9 cellular contexts compared by ENCODE assay signal in the genomic region with DNA sequence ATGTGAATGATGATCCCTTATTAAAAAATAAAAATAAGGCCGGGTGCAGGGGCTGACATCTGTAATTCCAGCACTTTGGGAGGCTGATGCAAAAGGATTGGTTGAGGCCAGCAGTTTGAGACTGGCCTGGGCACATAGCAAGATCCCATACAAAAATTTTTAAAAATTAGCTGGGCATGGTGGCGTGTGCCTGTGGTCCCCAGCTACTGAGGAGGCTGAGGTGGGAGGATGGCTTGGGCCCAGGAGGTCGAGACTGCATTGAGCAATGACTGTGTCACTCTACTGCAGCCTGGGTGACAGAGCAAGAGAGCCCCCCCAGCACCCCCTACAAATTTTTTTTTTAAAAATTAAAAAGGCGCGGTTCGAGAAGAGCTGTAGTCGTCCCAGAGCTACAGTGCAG. TPM values are rescaled to one million over a fixed set of nuclear protein-coding genes. Genes with fewer than 3 reads are reported as not detected.
DNase-seq lines count a peak whose midpoint lies in the region; ATAC-seq and TF ChIP-seq lines count a peak whose summit lies in the region.
"Had no signal": no experiment of that assay in that cellular context is flagged by ENCODE, and none has a peak within 500 bp of the region (broad histone marks: within the 10 kb centered on the region; RNA-seq: fewer than 3 reads in every experiment).

No MANE protein-coding gene starts in this region.

- no peaks in the 10 kb centered on the region for H3K27me3 Mint-ChIP-seq in activated CD4-positive, alpha-beta T cell treated with anti-CD3 and anti-CD28 coated beads for 36 hours
- H3K27me3 Mint-ChIP-seq in activated naive CD8-positive, alpha-beta T cell treated with anti-CD3 and anti-CD28 coated beads, Interleukin-2, amount 10 ng/mL, durations not matched to agents 7 days and 5 days = no peaks in the 10 kb centered on the region

- H3K4me1 ChIP-seq in left lung (peaks cover 15 to 59% of the 10 kb centered on the region in 2 donors), stomach smooth muscle (ENCODE audit: control insufficient read depth, insufficient read depth, low read length) (peaks cover 41% of the 10 kb centered on the region)

- H3K27ac Mint-ChIP-seq in activated CD4-positive, alpha-beta T cell treated with anti-CD3 and anti-CD28 coated beads for 36 hours = peak overlapping the region; percentile 67
- no peak overlapping the region for H3K27ac Mint-ChIP-seq in activated naive CD8-positive, alpha-beta T cell treated with anti-CD3 and anti-CD28 coated beads, Interleukin-2, amount 10 ng/mL, durations not matched to agents 7 days and 5 days

- POLR2A ChIA-PET in activated CD4-positive, alpha-beta T cell treated with anti-CD3 and anti-CD28 coated beads for 36 hours (lab: Charles Lee) = interaction anchor here (0.8 to 1.2 kb wide), 2 partner anchors 30 to 172 kb away, joined by 3 to 5 read pairs; no protein-coding TSS in a partner anchor
- POLR2A ChIA-PET in activated naive CD8-positive, alpha-beta T cell treated with anti-CD3 and anti-CD28 coated beads, Interleukin-2, amount 10 ng/mL, durations not matched to agents 7 days and 5 days (lab: Charles Lee) = interaction anchor here (0.9 to 1.2 kb wide), 4 partner anchors 20 to 66 kb away, joined by 3 to 6 read pairs (median 4); no protein-coding TSS in a partner anchor

- peaks cover 0 to 29% of the 10 kb centered on the region in 2 donors for H3K36me3 ChIP-seq in left lung
- no peaks in the 10 kb centered on the region for H3K36me3 ChIP-seq in stomach smooth muscle (ENCODE audit: control insufficient read depth in 2 of 2, insufficient read depth in 2 of 2, low read length in 2 of 2)

- H3K9me3 ChIP-seq in left lung (no peaks in the 10 kb centered on the region), stomach smooth muscle (ENCODE audit: control insufficient read depth in 2 of 2, low read length in 2 of 2) (no peaks in the 10 kb centered on the region)

- no peaks in the 10 kb centered on the region for H3K9me3 Mint-ChIP-seq in activated CD4-positive, alpha-beta T cell treated with anti-CD3 and anti-CD28 coated beads for 36 hours (ENCODE audit: low read depth)
- H3K9me3 Mint-ChIP-seq in activated naive CD8-positive, alpha-beta T cell treated with anti-CD3 and anti-CD28 coated beads, Interleukin-2, amount 10 ng/mL, durations not matched to agents 7 days and 5 days = no peaks in the 10 kb centered on the region

- H3K27ac ChIP-seq in left lung (peak overlapping the region; percentile 91 to 93), stomach smooth muscle (ENCODE audit: low read length) (no peak overlapping the region)

- no peak for DNase-seq in activated CD4-positive, alpha-beta T cell treated with anti-CD3 and anti-CD28 coated beads for 36 hours
- no peak for DNase-seq in activated CD4-positive, alpha-beta T cell treated with anti-CD3 and anti-CD28 coated beads, Interleukin-2, amount 50 U/mL, for 1 hour
- no peak for DNase-seq in activated naive CD8-positive, alpha-beta T cell treated with anti-CD3 and anti-CD28 coated beads, Interleukin-2, amount 10 ng/mL, durations not matched to agents 7 days and 5 days
- DNase-seq in left lung (no peak), DMS79 (lab: John Stamatoyannopoulos, UW) (no peak)
- DNase-seq: KG1 had no signal

- H3K4me3 Mint-ChIP-seq in activated CD4-positive, alpha-beta T cell treated with anti-CD3 and anti-CD28 coated beads for 36 hours = peak overlapping the region; percentile 69
- peak overlapping the region; percentile 85 for H3K4me3 Mint-ChIP-seq in activated naive CD8-positive, alpha-beta T cell treated with anti-CD3 and anti-CD28 coated beads, Interleukin-2, amount 10 ng/mL, durations not matched to agents 7 days and 5 days

- H3K4me1 Mint-ChIP-seq in activated CD4-positive, alpha-beta T cell treated with anti-CD3 and anti-CD28 coated beads for 36 hours = peaks cover 27% of the 10 kb centered on the region
- peaks cover 13% of the 10 kb centered on the region for H3K4me1 Mint-ChIP-seq in activated naive CD8-positive, alpha-beta T cell treated with anti-CD3 and anti-CD28 coated beads, Interleukin-2, amount 10 ng/mL, durations not matched to agents 7 days and 5 days

- peaks cover 6% of the 10 kb centered on the region for H3K36me3 Mint-ChIP-seq in activated CD4-positive, alpha-beta T cell treated with anti-CD3 and anti-CD28 coated beads for 36 hours (ENCODE audit: low read depth)
- H3K36me3 Mint-ChIP-seq in activated naive CD8-positive, alpha-beta T cell treated with anti-CD3 and anti-CD28 coated beads, Interleukin-2, amount 10 ng/mL, durations not matched to agents 7 days and 5 days = no peaks in the 10 kb centered on the region

- no peak for ATAC-seq in activated CD4-positive, alpha-beta T cell treated with anti-CD3 and anti-CD28 coated beads for 36 hours
- ATAC-seq in activated naive CD8-positive, alpha-beta T cell treated with anti-CD3 and anti-CD28 coated beads, Interleukin-2, amount 10 ng/mL, durations not matched to agents 7 days and 5 days (ENCODE audit: low read depth) = no peak
- no peak for ATAC-seq in left lung
- ATAC-seq in esophagus mucosa = no peak
- ATAC-seq in HG03378 (IDR thresholded peaks at IDR 0.05; ENCODE audit: unreplicated experiment) = no peak

- CTCF ChIA-PET in activated CD4-positive, alpha-beta T cell treated with anti-CD3 and anti-CD28 coated beads for 36 hours (lab: Charles Lee) = interaction anchor here (0.6 to 1.1 kb wide), 2 partner anchors 18 to 123 kb away, joined by 4 to 5 read pairs; no protein-coding TSS in a partner anchor

- H3K4me3 ChIP-seq in left lung (peak overlapping the region in 1 of 2 donors; percentile 79), stomach smooth muscle (ENCODE audit: low read length in 2 of 2) (peak overlapping the region; percentile 88 to 92)

- TF ChIP-seq CTCF in left lung (IDR thresholded peaks at IDR 0.05) = no peak

- H3K9ac ChIP-seq in stomach smooth muscle (ENCODE audit: low read length in 2 of 2) = peak overlapping the region in 1 of 2 donors; percentile 85

- no peaks in the 10 kb centered on the region for H3K27me3 ChIP-seq in left lung
- H3K27me3 ChIP-seq in stomach smooth muscle (ENCODE audit: control insufficient read depth in 1 of 2, insufficient read depth in 2 of 2, low read length in 2 of 2) = no peaks in the 10 kb centered on the region

- intact Hi-C loops in activated CD4-positive, alpha-beta T cell treated with anti-CD3 and anti-CD28 coated beads for 36 hours (cut with DNase I, micrococcal nuclease) = loop anchor here (2.0 to 10.0 kb wide), 5 partner anchors 78 to 1102 kb away; partner anchors contain the start of genes BAIAP2L1 (in 1 of the 2) and LMTK2 (in 1 of the 2)
- intact Hi-C loops in left lung (cut with DNase I) = no loop called here

RNA-seq across cellular contexts. Expression of gene BRI3, which starts 1.2 kb away (rescaled TPM):
- total RNA-seq in activated CD4-positive, alpha-beta T cell treated with anti-CD3 and anti-CD28 coated beads for 36 hours = 10 to 100 TPM; 45.1 to 47.6 TPM
- 10 to 100 TPM; 53.6 to 55.3 TPM for total RNA-seq in activated naive CD8-positive, alpha-beta T cell treated with anti-CD3 and anti-CD28 coated beads, Interleukin-2, amount 10 ng/mL, durations not matched to agents 7 days and 5 days
- total RNA-seq in left lung = 100 to 1,000 TPM; 448 to 505 TPM
- 91.1 TPM for total RNA-seq in esophagus mucosa

RNA-seq across cellular contexts. Expression of gene TECPR1, which starts 28.3 kb away (rescaled TPM):
- 10 to 100 TPM; 21.8 to 26.5 TPM for total RNA-seq in activated CD4-positive, alpha-beta T cell treated with anti-CD3 and anti-CD28 coated beads for 36 hours
- total RNA-seq in activated naive CD8-positive, alpha-beta T cell treated with anti-CD3 and anti-CD28 coated beads, Interleukin-2, amount 10 ng/mL, durations not matched to agents 7 days and 5 days = 10 to 100 TPM; 78.9 to 80.2 TPM
- total RNA-seq in left lung = 10 to 100 TPM; 40.0 to 67.4 TPM
- total RNA-seq in esophagus mucosa = 15.7 TPM

Comparison
In these comparisons a context has a peak if more than half of its experiments do, and no peak if none do; other contexts are left out.
1. intact Hi-C loops: an anchor here in activated CD4-positive, alpha-beta T cell treated with anti-CD3 and anti-CD28 coated beads for 36 hours (2.0 to 10.0 kb wide); none called in left lung.